11 cellular contexts compared by ENCODE assay signal in the genomic region with DNA sequence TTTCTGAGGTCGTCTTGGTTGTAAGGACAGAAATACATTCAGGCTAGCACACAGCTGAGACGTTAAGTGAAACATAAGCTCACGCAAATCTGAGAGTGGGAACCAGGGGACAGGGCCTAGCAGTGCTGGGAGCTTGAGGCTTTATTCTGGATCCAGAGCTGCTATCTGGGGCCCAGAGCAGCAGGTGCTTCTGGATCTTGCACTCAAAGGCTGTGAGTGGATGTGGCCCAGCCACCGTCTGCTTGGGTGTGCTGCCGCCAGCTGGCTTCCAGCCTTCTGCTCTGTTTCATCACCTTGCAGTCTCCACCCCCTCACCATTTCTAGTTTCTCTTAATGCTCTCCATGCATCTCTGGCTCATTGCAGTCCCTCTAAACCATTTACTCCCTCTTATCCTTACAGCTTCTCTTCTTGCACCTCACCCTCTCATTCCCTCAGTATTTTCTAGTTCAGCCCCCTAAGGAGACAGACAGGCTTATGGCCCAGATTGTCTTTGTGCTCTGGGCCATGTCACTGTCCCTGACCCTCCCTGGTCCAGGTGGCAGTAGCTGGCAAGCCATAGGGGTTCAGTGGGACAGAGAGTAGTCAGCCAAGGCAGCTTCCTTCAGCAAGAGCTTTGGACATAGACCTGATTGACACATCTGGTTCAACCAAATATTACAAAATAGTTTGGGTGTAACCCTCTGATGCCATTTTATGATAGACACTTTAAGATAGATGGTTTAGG. TPM values are rescaled to one million over a fixed set of nuclear protein-coding genes. Genes with fewer than 3 reads are reported as not detected.
DNase-seq lines count a peak whose midpoint lies in the region; ATAC-seq and TF ChIP-seq lines count a peak whose summit lies in the region.
"Had no signal": no experiment of that assay in that cellular context is flagged by ENCODE, and none has a peak within 500 bp of the region (broad histone marks: within the 10 kb centered on the region; RNA-seq: fewer than 3 reads in every experiment).

No MANE protein-coding gene starts in this region.

- no peak overlapping the region for H3K27ac Mint-ChIP-seq in naive thymus-derived CD4-positive, alpha-beta T cell

- peak; percentile 46 for TF ChIP-seq RAD21 in SK-N-SH (IDR thresholded peaks at IDR 0.05; ENCODE audit: low read length)

- H3K9me3 ChIP-seq in SK-N-SH: no peaks in the 10 kb centered on the region
- no peaks in the 10 kb centered on the region for H3K9me3 ChIP-seq in naive thymus-derived CD4-positive, alpha-beta T cell (ENCODE audit: control insufficient read depth in 2 of 3, low read length in 3 of 3)
- H3K9me3 ChIP-seq: esophagus squamous epithelium had no signal

- no peak for ATAC-seq in naive thymus-derived CD4-positive, alpha-beta T cell
- no peak for ATAC-seq in GM21786 (IDR thresholded peaks at IDR 0.05; ENCODE audit: unreplicated experiment)
- no peak for ATAC-seq in GM18867 (IDR thresholded peaks at IDR 0.05; ENCODE audit: unreplicated experiment)

- peak overlapping the region in 1 of 2 experiments; percentile 93; a peak in 2 of 4 replicates for H3K27ac ChIP-seq in SK-N-SH (ENCODE audit: low read depth in 2 of 2, low read length in 1 of 2)
- no peak overlapping the region for H3K27ac ChIP-seq in naive thymus-derived CD4-positive, alpha-beta T cell (ENCODE audit: low read depth, low read length)
- H3K27ac ChIP-seq: esophagus squamous epithelium had no signal

- peak; percentile 29 for DNase-seq in AG10803 (ENCODE audit: low read depth)
- DNase-seq in NCI-H1105 treated with DMSO at 0.1 percent for 48 hours (lab: John Stamatoyannopoulos, UW): peak; percentile 62
- peak; percentile 49 for DNase-seq in SK-N-SH
- DNase-seq in left kidney (ENCODE audit: low read depth, low spot score): peak; percentile 64
- DNase-seq in naive thymus-derived CD4-positive, alpha-beta T cell: no peak
- DNase-seq in UCSD-AML1 (lab: John Stamatoyannopoulos, UW; ENCODE audit: unreplicated experiment): no peak
- DNase-seq: activated naive CD4-positive, alpha-beta T cell treated with anti-CD3 and anti-CD28 coated beads, Interleukin-2, amount 50 U/mL, for 16 hours; esophagus squamous epithelium; Kasumi-1 had no signal

- peaks cover 0 to 27% (median 4%) of the 10 kb centered on the region in 5 donors for H3K27me3 Mint-ChIP-seq in naive thymus-derived CD4-positive, alpha-beta T cell

- intact Hi-C loops in naive thymus-derived CD4-positive, alpha-beta T cell (cut with micrococcal nuclease): no loop called here

- no peaks in the 10 kb centered on the region for H4K20me1 ChIP-seq in SK-N-SH (ENCODE audit: insufficient read depth)

- H3K9me3 Mint-ChIP-seq in naive thymus-derived CD4-positive, alpha-beta T cell: peaks cover 0 to 4% (median 0%) of the 10 kb centered on the region in 11 donors

- no peak overlapping the region for H2AFZ ChIP-seq in SK-N-SH (ENCODE audit: low read depth)

- no peaks in the 10 kb centered on the region for H3K36me3 ChIP-seq in SK-N-SH (replicated peaks in 1 of 2; ENCODE audit: control insufficient read depth in 1 of 2, insufficient read depth in 2 of 2, low read length in 1 of 2)
- H3K36me3 ChIP-seq in naive thymus-derived CD4-positive, alpha-beta T cell (ENCODE audit: control insufficient read depth in 2 of 3, insufficient read depth in 3 of 3, low read length in 3 of 3): no peaks in the 10 kb centered on the region
- H3K36me3 ChIP-seq: esophagus squamous epithelium had no signal

- CTCF ChIA-PET in SK-N-SH (lab: Yijun Ruan, JAX): interaction anchor here (0.8 to 3.9 kb wide), 12 partner anchors 10 to 745 kb away, joined by 3 to 20 read pairs (median 4); no protein-coding TSS in a partner anchor
- CTCF ChIA-PET in naive thymus-derived CD4-positive, alpha-beta T cell (lab: Charles Lee): interaction anchor here (1.1 kb wide), 1 partner anchor 10 kb away, joined by 3 read pairs; no protein-coding TSS in a partner anchor

- no peak for TF ChIP-seq CTCF in AG10803 (conservative IDR thresholded peaks at IDR 0.05; ENCODE audit: low read length)
- TF ChIP-seq CTCF in SK-N-SH (IDR thresholded peaks at IDR 0.05): no peak

- WGBS in SK-N-SH (ENCODE audit: low lambda C conversion rate): 83% methylated on average over 4 of the region's 5 CpGs

- peaks cover 10 to 23% of the 10 kb centered on the region in 2 experiments; a peak in 3 of 4 replicates for H3K4me1 ChIP-seq in SK-N-SH (ENCODE audit: control insufficient read depth in 1 of 2, insufficient read depth in 2 of 2, low read depth in 1 of 2, low read length in 1 of 2)
- no peaks in the 10 kb centered on the region for H3K4me1 ChIP-seq in naive thymus-derived CD4-positive, alpha-beta T cell (ENCODE audit: control insufficient read depth in 2 of 2, insufficient read depth in 2 of 2, low read length in 2 of 2)
- H3K4me1 ChIP-seq: esophagus squamous epithelium had no signal

- H3K4me3 ChIP-seq in AG10803 (ENCODE audit: low read length) (no peak overlapping the region), SK-N-SH (ENCODE audit: low read depth in 2 of 2, low read length in 1 of 2) (no peak overlapping the region)
- H3K4me3 ChIP-seq in naive thymus-derived CD4-positive, alpha-beta T cell (ENCODE audit: low read length): no peak overlapping the region
- H3K4me3 ChIP-seq: esophagus squamous epithelium had no signal

- H3K36me3 Mint-ChIP-seq in naive thymus-derived CD4-positive, alpha-beta T cell: no peaks in the 10 kb centered on the region

- peaks cover 0 to 6% (median 0%) of the 10 kb centered on the region in 7 donors for H3K4me1 Mint-ChIP-seq in naive thymus-derived CD4-positive, alpha-beta T cell

- no peaks in the 10 kb centered on the region for H3K9me2 ChIP-seq in SK-N-SH

- POLR2A ChIA-PET in SK-N-SH (lab: Yijun Ruan, JAX): interaction anchor here (0.6 to 1.3 kb wide), 3 partner anchors 10 to 443 kb away, joined by 4 to 5 read pairs (median 4); no protein-coding TSS in a partner anchor
- POLR2A ChIA-PET in naive thymus-derived CD4-positive, alpha-beta T cell (lab: Charles Lee): no interaction called here

- H3K79me2 ChIP-seq in SK-N-SH (ENCODE audit: insufficient read depth): no peaks in the 10 kb centered on the region

- H3K4me3 Mint-ChIP-seq in naive thymus-derived CD4-positive, alpha-beta T cell: no peak overlapping the region

- no peaks in the 10 kb centered on the region for H3K27me3 ChIP-seq in SK-N-SH (ENCODE audit: insufficient read depth)
- H3K27me3 ChIP-seq in naive thymus-derived CD4-positive, alpha-beta T cell (ENCODE audit: control insufficient read depth in 2 of 2, insufficient read depth in 2 of 2, low read length in 2 of 2): no peaks in the 10 kb centered on the region
- H3K27me3 ChIP-seq: esophagus squamous epithelium had no signal

- no peak overlapping the region for H3K9ac ChIP-seq in SK-N-SH

- 0 out of 4 replicates have a peak, but pooled peaks of 1 of the 2 experiments have one; percentile 31 for TF ChIP-seq EP300 in SK-N-SH (IDR thresholded peaks at IDR 0.05; ENCODE audit: borderline replicate concordance in 1 of 2, low read depth in 1 of 2, low read length in 1 of 2)

- no peaks in the 10 kb centered on the region for H3F3A ChIP-seq in SK-N-SH (replicated peaks; ENCODE audit: insufficient read depth)

- no peak overlapping the region for H3K4me2 ChIP-seq in SK-N-SH

TF ChIP-seq in SK-N-SH, 30 proteins besides CTCF, POLR2A, EP300 and RAD21:
- TF ChIP-seq RXRA (IDR thresholded peaks at IDR 0.05; ENCODE audit: borderline replicate concordance, low read depth) (no peak), ELF1 (IDR thresholded peaks at IDR 0.05) (no peak), TEAD4 (IDR thresholded peaks at IDR 0.05; ENCODE audit: borderline replicate concordance, insufficient read depth) (no peak), RCOR1 (IDR thresholded peaks at IDR 0.05; ENCODE audit: low read length) (0 out of 2 replicates have a peak, but pooled peaks have one; percentile 22)

RNA-seq across cellular contexts. Expression of a gene that starts 53.7 kb away (rescaled TPM):
- polyA plus RNA-seq in SK-N-SH (2012; rRNA removed): 19.4 and 20.7 TPM in 2 replicates
- polyA plus RNA-seq in SK-N-SH (2012; cell fraction: cytosol; rRNA removed): 11.4 and 15.6 TPM in 2 replicates
- polyA plus RNA-seq in SK-N-SH (2012; cell fraction: nucleus; rRNA removed): 32.0 and 33.9 TPM in 2 replicates
- total RNA-seq in naive thymus-derived CD4-positive, alpha-beta T cell: 10 to 100 TPM in 1 of 5 experiments, 1 to 10 TPM in 2, under 1 TPM in 1, not detected in 1; 0.85 to 18.8 (median 1.2) TPM
- under 1 TPM in 1 of 2 donors, not detected in 1; 0.06 TPM for polyA plus RNA-seq in naive thymus-derived CD4-positive, alpha-beta T cell

Comparison
In these comparisons a context has a peak if more than half of its experiments do, and no peak if none do; other contexts are left out.
1. DNase-seq: peak in AG10803 (single experiment), NCI-H1105 treated with DMSO at 0.1 percent for 48 hours (single experiment), SK-N-SH (single experiment) and left kidney (single experiment); none in naive thymus-derived CD4-positive, alpha-beta T cell (0 of 9) and UCSD-AML1 (single experiment).
2. RNA of a gene that starts 53.7 kb away (polyA plus RNA-seq): 11.4 to 33.9 TPM in SK-N-SH; 0.06 TPM in naive thymus-derived CD4-positive, alpha-beta T cell; every median in the first group is over 10 times any median in the second.